In genomic region chr9:75454043-75454442, GRCh38 we compare ENCODE assay signal across 22 cellular contexts.
"Had no signal": no experiment of that assay in that cellular context is flagged by ENCODE, and none has a peak within 500 bp of the region (broad histone marks: within the 10 kb centered on the region; RNA-seq: fewer than 3 reads in every experiment).

No MANE protein-coding gene starts in this region.

- H3K4me3 Mint-ChIP-seq: effector memory CD8-positive, alpha-beta T cell; mesothelial cell of epicardium; naive thymus-derived CD8-positive, alpha-beta T cell; nephron progenitor cell; stimulated activated effector memory CD8-positive, alpha-beta T cell treated with anti-CD3 and anti-CD28 coated beads, Interleukin-12 subunit alpha, Interleukin-12 subunit beta, amount 100 ng/mL, for 72 hours had no signal

- H3K4me3 ChIP-seq: left lung, prostate gland, right atrium auricular region, stomach, testis, tibial nerve, upper lobe of right lung, uterus had no signal

- H3K27ac ChIP-seq: left lung, prostate gland, stomach, testis, tibial nerve, upper lobe of right lung, uterus had no signal

- H3K9me3 ChIP-seq: left lung, prostate gland, right atrium auricular region, stomach, testis, tibial nerve, upper lobe of right lung, uterus had no signal

- DNase-seq: cortex of kidney; effector memory CD8-positive, alpha-beta T cell; kidney; mesenchymal stem cell; naive thymus-derived CD8-positive, alpha-beta T cell; nephron progenitor cell; nucleus accumbens; stimulated activated CD4-positive, alpha-beta T cell treated with anti-CD3 and anti-CD28 coated beads, Interleukin-2, amount 100 ng/mL, for 24 hours; stimulated activated CD4-positive, alpha-beta T cell treated with anti-CD3 and anti-CD28 coated beads, Interleukin-4, amount 100 ng/mL, for 24 hours; stimulated activated naive CD4-positive, alpha-beta T cell treated with Interleukin-2 at 50 U/mL for 16 hours; stomach; testis; upper lobe of right lung; uterus had no signal

- H3K27me3 ChIP-seq: left lung, right atrium auricular region, stomach, testis, tibial nerve, upper lobe of right lung had no signal

- H3K4me1 ChIP-seq: prostate gland, uterus had no signal

- ATAC-seq: effector memory CD8-positive, alpha-beta T cell; left lung; naive thymus-derived CD8-positive, alpha-beta T cell; sciatic nerve; stimulated activated effector memory CD8-positive, alpha-beta T cell treated with anti-CD3 and anti-CD28 coated beads, Interleukin-12 subunit alpha, Interleukin-12 subunit beta, amount 100 ng/mL, for 72 hours; upper lobe of right lung had no signal

- H3K9me3 Mint-ChIP-seq: mesothelial cell of epicardium; naive thymus-derived CD8-positive, alpha-beta T cell; nephron progenitor cell; stimulated activated effector memory CD8-positive, alpha-beta T cell treated with anti-CD3 and anti-CD28 coated beads, Interleukin-12 subunit alpha, Interleukin-12 subunit beta, amount 100 ng/mL, for 72 hours had no signal

- H3K4me1 Mint-ChIP-seq: stimulated activated effector memory CD8-positive, alpha-beta T cell treated with anti-CD3 and anti-CD28 coated beads, Interleukin-12 subunit alpha, Interleukin-12 subunit beta, amount 100 ng/mL, for 72 hours had no signal

- FAIRE-seq: frontal cortex, kidney had no signal

- H3K36me3 Mint-ChIP-seq: mesothelial cell of epicardium; naive thymus-derived CD8-positive, alpha-beta T cell; stimulated activated effector memory CD8-positive, alpha-beta T cell treated with anti-CD3 and anti-CD28 coated beads, Interleukin-12 subunit alpha, Interleukin-12 subunit beta, amount 100 ng/mL, for 72 hours had no signal

- H3K27me3 Mint-ChIP-seq: effector memory CD8-positive, alpha-beta T cell had no signal

- H3K36me3 ChIP-seq: left lung, prostate gland, right atrium auricular region, stomach, tibial nerve, upper lobe of right lung, uterus had no signal
